In genomic region chr11:45899448-45900174, GRCh38 we compare ENCODE assay signal across 8 cellular contexts. TPM values are rescaled to one million over a fixed set of nuclear protein-coding genes. Genes with fewer than 3 reads are reported as not detected.
DNase-seq lines count a peak whose midpoint lies in the region; ATAC-seq and TF ChIP-seq lines count a peak whose summit lies in the region.

No MANE protein-coding gene starts in this region.

- H3K9me3 Mint-ChIP-seq in activated naive CD8-positive, alpha-beta T cell treated with anti-CD3 and anti-CD28 coated beads for 36 hours = no peaks in the 10 kb centered on the region
- peaks cover 10% of the 10 kb centered on the region for H3K9me3 Mint-ChIP-seq in glutamatergic neuron (ENCODE audit: unreplicated experiment)

- H3K36me3 ChIP-seq in SJSA1 = no peaks in the 10 kb centered on the region

- peak; percentile 81 for DNase-seq in AG10803 (ENCODE audit: low read depth)
- DNase-seq in LoVo (ENCODE audit: low spot score) = peak; percentile 51
- DNase-seq in SJSA1 (ENCODE audit: low read depth in 1 of 2, low spot score in 2 of 2) = peak; percentile 67 to 91
- DNase-seq in activated naive CD8-positive, alpha-beta T cell treated with anti-CD3 and anti-CD28 coated beads for 36 hours = peak; percentile 84
- DNase-seq in glutamatergic neuron = peak; percentile 97
- peak; percentile 38 for DNase-seq in non-pigmented ciliary epithelial cell (ENCODE audit: low read depth)
- peak; percentile 90 for DNase-seq in superior temporal gyrus (ENCODE audit: extremely low spot score)

- H3K27me3 ChIP-seq in SJSA1 (replicated peaks) = peaks cover 62% of the 10 kb centered on the region

- H3K9me3 ChIP-seq in SJSA1 (replicated peaks) = no peaks in the 10 kb centered on the region; the same call in 1 of the 2 replicates

- peak overlapping the region; percentile 64 for H3K4me3 Mint-ChIP-seq in activated naive CD8-positive, alpha-beta T cell treated with anti-CD3 and anti-CD28 coated beads for 36 hours
- peak overlapping the region; percentile 78 for H3K4me3 Mint-ChIP-seq in glutamatergic neuron (ENCODE audit: unreplicated experiment)

- no peak for TF ChIP-seq CTCF in AG10803 (conservative IDR thresholded peaks at IDR 0.05; ENCODE audit: low read length)
- TF ChIP-seq CTCF in glutamatergic neuron (IDR thresholded peaks at IDR 0.05; ENCODE audit: partially characterized antibody, unreplicated experiment) = no peak

- H3K27ac Mint-ChIP-seq in activated naive CD8-positive, alpha-beta T cell treated with anti-CD3 and anti-CD28 coated beads for 36 hours = no peak overlapping the region
- peak overlapping the region; percentile 90 for H3K27ac Mint-ChIP-seq in glutamatergic neuron (ENCODE audit: unreplicated experiment)

- ATAC-seq in GM19463 (IDR thresholded peaks at IDR 0.05; ENCODE audit: unreplicated experiment) = peak; percentile 78

- H3K27me3 Mint-ChIP-seq in activated naive CD8-positive, alpha-beta T cell treated with anti-CD3 and anti-CD28 coated beads for 36 hours = peaks cover 38% of the 10 kb centered on the region
- peaks cover 24% of the 10 kb centered on the region for H3K27me3 Mint-ChIP-seq in glutamatergic neuron (ENCODE audit: unreplicated experiment)

- H3K4me1 Mint-ChIP-seq in activated naive CD8-positive, alpha-beta T cell treated with anti-CD3 and anti-CD28 coated beads for 36 hours = peaks cover 4% of the 10 kb centered on the region
- H3K4me1 Mint-ChIP-seq in glutamatergic neuron (ENCODE audit: low read depth, unreplicated experiment) = peaks cover 40% of the 10 kb centered on the region

- peak overlapping the region; percentile 46; the same call in 1 of the 2 replicates for H3K27ac ChIP-seq in SJSA1

- peaks cover 18% of the 10 kb centered on the region for H3K4me1 ChIP-seq in SJSA1 (replicated peaks)

- H3K36me3 Mint-ChIP-seq in activated naive CD8-positive, alpha-beta T cell treated with anti-CD3 and anti-CD28 coated beads for 36 hours = no peaks in the 10 kb centered on the region
- H3K36me3 Mint-ChIP-seq in glutamatergic neuron (ENCODE audit: unreplicated experiment) = no peaks in the 10 kb centered on the region

- H3K4me3 ChIP-seq in AG10803 (ENCODE audit: low read length) (peak overlapping the region; percentile 54), SJSA1 (peak overlapping the region; percentile 45)

RNA-seq across cellular contexts. Expression of gene FREY1, which starts 7.5 kb away (rescaled TPM):
- total RNA-seq in SJSA1 (2014; rRNA removed; shearing (Covaris generic)) = 0.21 TPM in 1 of 2 replicates, not detected in the other
- total RNA-seq in activated naive CD8-positive, alpha-beta T cell treated with anti-CD3 and anti-CD28 coated beads for 36 hours = under 1 TPM; 0.60 to 0.80 TPM
- total RNA-seq in glutamatergic neuron (ENCODE audit: unreplicated experiment) = 0.78 TPM

RNA-seq across cellular contexts. Expression of gene MAPK8IP1, which starts 14.2 kb away (rescaled TPM):
- total RNA-seq in SJSA1 (2014; rRNA removed; shearing (Covaris generic)) = 2.6 and 4.3 TPM in 2 replicates
- under 1 TPM; 0.54 to 0.56 TPM for total RNA-seq in activated naive CD8-positive, alpha-beta T cell treated with anti-CD3 and anti-CD28 coated beads for 36 hours
- total RNA-seq in glutamatergic neuron (ENCODE audit: unreplicated experiment) = 299 TPM

RNA-seq across cellular contexts. Expression of gene PEX16, which starts 18.1 kb away (rescaled TPM):
- total RNA-seq in SJSA1 (2014; rRNA removed; shearing (Covaris generic)) = 33.4 and 33.9 TPM in 2 replicates
- 10 to 100 TPM; 34.8 to 43.5 TPM for total RNA-seq in activated naive CD8-positive, alpha-beta T cell treated with anti-CD3 and anti-CD28 coated beads for 36 hours
- total RNA-seq in glutamatergic neuron (ENCODE audit: unreplicated experiment) = 51.8 TPM

RNA-seq across cellular contexts. Expression of gene LARGE2, which starts 22.8 kb away (rescaled TPM):
- total RNA-seq in SJSA1 (2014; rRNA removed; shearing (Covaris generic)) = not detected in 2 replicates
- 1 to 10 TPM; 1.2 to 1.5 TPM for total RNA-seq in activated naive CD8-positive, alpha-beta T cell treated with anti-CD3 and anti-CD28 coated beads for 36 hours
- 3.0 TPM for total RNA-seq in glutamatergic neuron (ENCODE audit: unreplicated experiment)

RNA-seq across cellular contexts. Expression of gene CRY2, which starts 52.3 kb away (rescaled TPM):
- 16.1 and 17.3 TPM in 2 replicates for total RNA-seq in SJSA1 (2014; rRNA removed; shearing (Covaris generic))
- total RNA-seq in activated naive CD8-positive, alpha-beta T cell treated with anti-CD3 and anti-CD28 coated beads for 36 hours = 10 to 100 TPM; 10.6 to 14.7 TPM
- total RNA-seq in glutamatergic neuron (ENCODE audit: unreplicated experiment) = 44.0 TPM

Comparison
In these comparisons a context has a peak if more than half of its experiments do, and no peak if none do; other contexts are left out.
1. Peak in every context shown above with its lines: DNase-seq, ATAC-seq, H3K4me3 ChIP-seq and H3K27ac ChIP-seq.
2. DNase-seq: peak in every context shown above with its lines; median percentile 97 in glutamatergic neuron; 90 in superior temporal gyrus; 84 in activated naive CD8-positive, alpha-beta T cell treated with anti-CD3 and anti-CD28 coated beads for 36 hours; 81 in AG10803; 79 in SJSA1; 51 in LoVo; 38 in non-pigmented ciliary epithelial cell.
3. RNA of gene MAPK8IP1, which starts 14.2 kb away (total RNA-seq): 299 TPM in glutamatergic neuron (single experiment); 2.6 to 4.3 TPM in SJSA1 and 0.54 to 0.56 TPM in activated naive CD8-positive, alpha-beta T cell treated with anti-CD3 and anti-CD28 coated beads for 36 hours; every median in the first group is over 10 times any median in the second.